Comparison of ENCODE assay signal across 2 cellular contexts in the genomic region with DNA sequence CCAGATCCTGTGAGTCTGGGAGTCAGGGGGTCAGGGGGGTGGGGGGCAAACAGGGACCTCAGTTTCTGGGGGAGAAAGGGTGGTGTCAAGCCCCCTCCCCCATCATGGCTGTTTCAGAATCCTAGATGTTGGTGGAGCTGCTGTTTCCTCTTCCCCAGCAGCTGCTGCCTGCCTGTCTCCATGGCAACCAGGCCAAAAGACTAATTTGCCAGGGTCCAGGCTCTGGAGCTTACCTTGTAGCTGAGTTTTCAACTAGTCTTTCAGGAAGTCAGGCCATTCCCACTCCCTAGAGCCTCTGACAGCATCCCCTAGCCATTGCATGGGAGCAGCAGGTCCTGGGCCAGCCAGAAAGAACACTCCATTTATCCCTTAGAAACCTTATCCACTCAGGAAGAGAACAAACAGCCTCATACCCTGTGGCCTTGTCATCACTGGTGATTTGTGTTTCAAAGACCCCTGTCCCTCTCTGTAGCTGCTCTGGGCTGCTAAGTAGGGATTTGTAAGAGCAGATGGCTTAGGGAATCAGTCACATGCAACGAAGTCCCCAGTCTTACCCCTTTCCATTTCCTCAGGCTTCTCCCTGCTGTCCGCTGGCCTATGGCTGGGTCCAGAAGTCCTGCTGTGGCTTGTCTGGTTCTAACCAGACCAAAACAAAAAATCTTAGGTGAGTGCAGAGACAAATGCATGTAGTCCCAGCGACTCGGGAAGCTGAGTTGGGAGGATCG.
TF ChIP-seq lines count a peak whose summit lies in the region.

No MANE protein-coding gene starts in this region.

TF ChIP-seq in GM23338, 12 proteins besides CTCF, POLR2A, EP300 and RAD21 (continues in another document):
- TF ChIP-seq, protein P1, sequence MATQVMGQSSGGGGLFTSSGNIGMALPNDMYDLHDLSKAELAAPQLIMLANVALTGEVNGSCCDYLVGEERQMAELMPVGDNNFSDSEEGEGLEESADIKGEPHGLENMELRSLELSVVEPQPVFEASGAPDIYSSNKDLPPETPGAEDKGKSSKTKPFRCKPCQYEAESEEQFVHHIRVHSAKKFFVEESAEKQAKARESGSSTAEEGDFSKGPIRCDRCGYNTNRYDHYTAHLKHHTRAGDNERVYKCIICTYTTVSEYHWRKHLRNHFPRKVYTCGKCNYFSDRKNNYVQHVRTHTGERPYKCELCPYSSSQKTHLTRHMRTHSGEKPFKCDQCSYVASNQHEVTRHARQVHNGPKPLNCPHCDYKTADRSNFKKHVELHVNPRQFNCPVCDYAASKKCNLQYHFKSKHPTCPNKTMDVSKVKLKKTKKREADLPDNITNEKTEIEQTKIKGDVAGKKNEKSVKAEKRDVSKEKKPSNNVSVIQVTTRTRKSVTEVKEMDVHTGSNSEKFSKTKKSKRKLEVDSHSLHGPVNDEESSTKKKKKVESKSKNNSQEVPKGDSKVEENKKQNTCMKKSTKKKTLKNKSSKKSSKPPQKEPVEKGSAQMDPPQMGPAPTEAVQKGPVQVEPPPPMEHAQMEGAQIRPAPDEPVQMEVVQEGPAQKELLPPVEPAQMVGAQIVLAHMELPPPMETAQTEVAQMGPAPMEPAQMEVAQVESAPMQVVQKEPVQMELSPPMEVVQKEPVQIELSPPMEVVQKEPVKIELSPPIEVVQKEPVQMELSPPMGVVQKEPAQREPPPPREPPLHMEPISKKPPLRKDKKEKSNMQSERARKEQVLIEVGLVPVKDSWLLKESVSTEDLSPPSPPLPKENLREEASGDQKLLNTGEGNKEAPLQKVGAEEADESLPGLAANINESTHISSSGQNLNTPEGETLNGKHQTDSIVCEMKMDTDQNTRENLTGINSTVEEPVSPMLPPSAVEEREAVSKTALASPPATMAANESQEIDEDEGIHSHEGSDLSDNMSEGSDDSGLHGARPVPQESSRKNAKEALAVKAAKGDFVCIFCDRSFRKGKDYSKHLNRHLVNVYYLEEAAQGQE (IDR thresholded peaks at IDR 0.05; ENCODE audit: unreplicated experiment): no peak
- no peak for TF ChIP-seq STAT1 (IDR thresholded peaks at IDR 0.05; ENCODE audit: unreplicated experiment)
- TF ChIP-seq, protein P2, sequence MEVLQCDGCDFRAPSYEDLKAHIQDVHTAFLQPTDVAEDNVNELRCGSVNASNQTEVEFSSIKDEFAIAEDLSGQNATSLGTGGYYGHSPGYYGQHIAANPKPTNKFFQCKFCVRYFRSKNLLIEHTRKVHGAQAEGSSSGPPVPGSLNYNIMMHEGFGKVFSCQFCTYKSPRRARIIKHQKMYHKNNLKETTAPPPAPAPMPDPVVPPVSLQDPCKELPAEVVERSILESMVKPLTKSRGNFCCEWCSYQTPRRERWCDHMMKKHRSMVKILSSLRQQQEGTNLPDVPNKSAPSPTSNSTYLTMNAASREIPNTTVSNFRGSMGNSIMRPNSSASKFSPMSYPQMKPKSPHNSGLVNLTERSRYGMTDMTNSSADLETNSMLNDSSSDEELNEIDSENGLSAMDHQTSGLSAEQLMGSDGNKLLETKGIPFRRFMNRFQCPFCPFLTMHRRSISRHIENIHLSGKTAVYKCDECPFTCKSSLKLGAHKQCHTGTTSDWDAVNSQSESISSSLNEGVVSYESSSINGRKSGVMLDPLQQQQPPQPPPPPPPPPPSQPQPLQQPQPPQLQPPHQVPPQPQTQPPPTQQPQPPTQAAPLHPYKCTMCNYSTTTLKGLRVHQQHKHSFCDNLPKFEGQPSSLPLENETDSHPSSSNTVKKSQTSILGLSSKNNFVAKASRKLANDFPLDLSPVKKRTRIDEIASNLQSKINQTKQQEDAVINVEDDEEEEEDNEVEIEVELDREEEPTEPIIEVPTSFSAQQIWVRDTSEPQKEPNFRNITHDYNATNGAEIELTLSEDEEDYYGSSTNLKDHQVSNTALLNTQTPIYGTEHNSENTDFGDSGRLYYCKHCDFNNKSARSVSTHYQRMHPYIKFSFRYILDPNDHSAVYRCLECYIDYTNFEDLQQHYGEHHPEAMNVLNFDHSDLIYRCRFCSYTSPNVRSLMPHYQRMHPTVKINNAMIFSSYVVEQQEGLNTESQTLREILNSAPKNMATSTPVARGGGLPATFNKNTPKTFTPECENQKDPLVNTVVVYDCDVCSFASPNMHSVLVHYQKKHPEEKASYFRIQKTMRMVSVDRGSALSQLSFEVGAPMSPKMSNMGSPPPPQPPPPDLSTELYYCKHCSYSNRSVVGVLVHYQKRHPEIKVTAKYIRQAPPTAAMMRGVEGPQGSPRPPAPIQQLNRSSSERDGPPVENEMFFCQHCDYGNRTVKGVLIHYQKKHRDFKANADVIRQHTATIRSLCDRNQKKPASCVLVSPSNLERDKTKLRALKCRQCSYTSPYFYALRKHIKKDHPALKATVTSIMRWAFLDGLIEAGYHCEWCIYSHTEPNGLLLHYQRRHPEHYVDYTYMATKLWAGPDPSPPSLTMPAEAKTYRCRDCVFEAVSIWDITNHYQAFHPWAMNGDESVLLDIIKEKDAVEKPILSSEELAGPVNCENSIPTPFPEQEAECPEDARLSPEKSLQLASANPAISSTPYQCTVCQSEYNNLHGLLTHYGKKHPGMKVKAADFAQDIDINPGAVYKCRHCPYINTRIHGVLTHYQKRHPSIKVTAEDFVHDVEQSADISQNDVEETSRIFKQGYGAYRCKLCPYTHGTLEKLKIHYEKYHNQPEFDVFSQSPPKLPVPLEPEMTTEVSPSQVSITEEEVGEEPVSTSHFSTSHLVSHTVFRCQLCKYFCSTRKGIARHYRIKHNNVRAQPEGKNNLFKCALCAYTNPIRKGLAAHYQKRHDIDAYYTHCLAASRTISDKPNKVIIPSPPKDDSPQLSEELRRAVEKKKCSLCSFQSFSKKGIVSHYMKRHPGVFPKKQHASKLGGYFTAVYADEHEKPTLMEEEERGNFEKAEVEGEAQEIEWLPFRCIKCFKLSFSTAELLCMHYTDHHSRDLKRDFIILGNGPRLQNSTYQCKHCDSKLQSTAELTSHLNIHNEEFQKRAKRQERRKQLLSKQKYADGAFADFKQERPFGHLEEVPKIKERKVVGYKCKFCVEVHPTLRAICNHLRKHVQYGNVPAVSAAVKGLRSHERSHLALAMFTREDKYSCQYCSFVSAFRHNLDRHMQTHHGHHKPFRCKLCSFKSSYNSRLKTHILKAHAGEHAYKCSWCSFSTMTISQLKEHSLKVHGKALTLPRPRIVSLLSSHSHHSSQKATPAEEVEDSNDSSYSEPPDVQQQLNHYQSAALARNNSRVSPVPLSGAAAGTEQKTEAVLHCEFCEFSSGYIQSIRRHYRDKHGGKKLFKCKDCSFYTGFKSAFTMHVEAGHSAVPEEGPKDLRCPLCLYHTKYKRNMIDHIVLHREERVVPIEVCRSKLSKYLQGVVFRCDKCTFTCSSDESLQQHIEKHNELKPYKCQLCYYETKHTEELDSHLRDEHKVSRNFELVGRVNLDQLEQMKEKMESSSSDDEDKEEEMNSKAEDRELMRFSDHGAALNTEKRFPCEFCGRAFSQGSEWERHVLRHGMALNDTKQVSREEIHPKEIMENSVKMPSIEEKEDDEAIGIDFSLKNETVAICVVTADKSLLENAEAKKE (CRISPR knock-in tag; IDR thresholded peaks at IDR 0.05): no peak
- TF ChIP-seq CREB1 (CRISPR knock-in tag; IDR thresholded peaks at IDR 0.05; ENCODE audit: low read depth): no peak
- TF ChIP-seq NANOG (IDR thresholded peaks at IDR 0.05; ENCODE audit: borderline replicate concordance): no peak
- no peak for TF ChIP-seq JUNB (IDR thresholded peaks at IDR 0.05; ENCODE audit: unreplicated experiment)
- no peak for TF ChIP-seq ZNF114 (CRISPR knock-in tag; IDR thresholded peaks at IDR 0.05)
- no peak for TF ChIP-seq EZH2 (IDR thresholded peaks at IDR 0.05; ENCODE audit: low read depth, unreplicated experiment)

TF ChIP-seq in WTC11, 78 proteins besides CTCF, POLR2A, EP300 and RAD21 (continues in another document):
- TF ChIP-seq, protein P3, sequence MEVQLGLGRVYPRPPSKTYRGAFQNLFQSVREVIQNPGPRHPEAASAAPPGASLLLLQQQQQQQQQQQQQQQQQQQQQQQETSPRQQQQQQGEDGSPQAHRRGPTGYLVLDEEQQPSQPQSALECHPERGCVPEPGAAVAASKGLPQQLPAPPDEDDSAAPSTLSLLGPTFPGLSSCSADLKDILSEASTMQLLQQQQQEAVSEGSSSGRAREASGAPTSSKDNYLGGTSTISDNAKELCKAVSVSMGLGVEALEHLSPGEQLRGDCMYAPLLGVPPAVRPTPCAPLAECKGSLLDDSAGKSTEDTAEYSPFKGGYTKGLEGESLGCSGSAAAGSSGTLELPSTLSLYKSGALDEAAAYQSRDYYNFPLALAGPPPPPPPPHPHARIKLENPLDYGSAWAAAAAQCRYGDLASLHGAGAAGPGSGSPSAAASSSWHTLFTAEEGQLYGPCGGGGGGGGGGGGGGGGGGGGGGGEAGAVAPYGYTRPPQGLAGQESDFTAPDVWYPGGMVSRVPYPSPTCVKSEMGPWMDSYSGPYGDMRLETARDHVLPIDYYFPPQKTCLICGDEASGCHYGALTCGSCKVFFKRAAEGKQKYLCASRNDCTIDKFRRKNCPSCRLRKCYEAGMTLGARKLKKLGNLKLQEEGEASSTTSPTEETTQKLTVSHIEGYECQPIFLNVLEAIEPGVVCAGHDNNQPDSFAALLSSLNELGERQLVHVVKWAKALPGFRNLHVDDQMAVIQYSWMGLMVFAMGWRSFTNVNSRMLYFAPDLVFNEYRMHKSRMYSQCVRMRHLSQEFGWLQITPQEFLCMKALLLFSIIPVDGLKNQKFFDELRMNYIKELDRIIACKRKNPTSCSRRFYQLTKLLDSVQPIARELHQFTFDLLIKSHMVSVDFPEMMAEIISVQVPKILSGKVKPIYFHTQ (CRISPR knock-in tag; IDR thresholded peaks at IDR 0.05): no peak
- TF ChIP-seq SMAD3 (CRISPR knock-in tag; IDR thresholded peaks at IDR 0.05; ENCODE audit: borderline replicate concordance) (no peak), ZNF396 (CRISPR knock-in tag; IDR thresholded peaks at IDR 0.05; ENCODE audit: borderline replicate concordance) (no peak), SMAD4 (CRISPR knock-in tag; IDR thresholded peaks at IDR 0.05) (no peak), NFATC4 (CRISPR knock-in tag; IDR thresholded peaks at IDR 0.05) (no peak), NR2C2 (CRISPR knock-in tag; IDR thresholded peaks at IDR 0.05) (no peak), NFYB (CRISPR knock-in tag; conservative IDR thresholded peaks at IDR 0.05; ENCODE audit: low read depth) (no peak), ZNF671 (CRISPR knock-in tag; IDR thresholded peaks at IDR 0.05) (no peak), CBFB (CRISPR knock-in tag; IDR thresholded peaks at IDR 0.05; ENCODE audit: low read depth) (no peak), ZNF232 (CRISPR knock-in tag; IDR thresholded peaks at IDR 0.05) (no peak), ZNF219 (CRISPR knock-in tag; IDR thresholded peaks at IDR 0.05; ENCODE audit: borderline replicate concordance) (no peak)
- TF ChIP-seq, protein P4, sequence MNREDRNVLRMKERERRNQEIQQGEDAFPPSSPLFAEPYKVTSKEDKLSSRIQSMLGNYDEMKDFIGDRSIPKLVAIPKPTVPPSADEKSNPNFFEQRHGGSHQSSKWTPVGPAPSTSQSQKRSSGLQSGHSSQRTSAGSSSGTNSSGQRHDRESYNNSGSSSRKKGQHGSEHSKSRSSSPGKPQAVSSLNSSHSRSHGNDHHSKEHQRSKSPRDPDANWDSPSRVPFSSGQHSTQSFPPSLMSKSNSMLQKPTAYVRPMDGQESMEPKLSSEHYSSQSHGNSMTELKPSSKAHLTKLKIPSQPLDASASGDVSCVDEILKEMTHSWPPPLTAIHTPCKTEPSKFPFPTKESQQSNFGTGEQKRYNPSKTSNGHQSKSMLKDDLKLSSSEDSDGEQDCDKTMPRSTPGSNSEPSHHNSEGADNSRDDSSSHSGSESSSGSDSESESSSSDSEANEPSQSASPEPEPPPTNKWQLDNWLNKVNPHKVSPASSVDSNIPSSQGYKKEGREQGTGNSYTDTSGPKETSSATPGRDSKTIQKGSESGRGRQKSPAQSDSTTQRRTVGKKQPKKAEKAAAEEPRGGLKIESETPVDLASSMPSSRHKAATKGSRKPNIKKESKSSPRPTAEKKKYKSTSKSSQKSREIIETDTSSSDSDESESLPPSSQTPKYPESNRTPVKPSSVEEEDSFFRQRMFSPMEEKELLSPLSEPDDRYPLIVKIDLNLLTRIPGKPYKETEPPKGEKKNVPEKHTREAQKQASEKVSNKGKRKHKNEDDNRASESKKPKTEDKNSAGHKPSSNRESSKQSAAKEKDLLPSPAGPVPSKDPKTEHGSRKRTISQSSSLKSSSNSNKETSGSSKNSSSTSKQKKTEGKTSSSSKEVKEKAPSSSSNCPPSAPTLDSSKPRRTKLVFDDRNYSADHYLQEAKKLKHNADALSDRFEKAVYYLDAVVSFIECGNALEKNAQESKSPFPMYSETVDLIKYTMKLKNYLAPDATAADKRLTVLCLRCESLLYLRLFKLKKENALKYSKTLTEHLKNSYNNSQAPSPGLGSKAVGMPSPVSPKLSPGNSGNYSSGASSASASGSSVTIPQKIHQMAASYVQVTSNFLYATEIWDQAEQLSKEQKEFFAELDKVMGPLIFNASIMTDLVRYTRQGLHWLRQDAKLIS (CRISPR knock-in tag; IDR thresholded peaks at IDR 0.05; ENCODE audit: borderline replicate concordance): no peak
- TF ChIP-seq, protein P5, sequence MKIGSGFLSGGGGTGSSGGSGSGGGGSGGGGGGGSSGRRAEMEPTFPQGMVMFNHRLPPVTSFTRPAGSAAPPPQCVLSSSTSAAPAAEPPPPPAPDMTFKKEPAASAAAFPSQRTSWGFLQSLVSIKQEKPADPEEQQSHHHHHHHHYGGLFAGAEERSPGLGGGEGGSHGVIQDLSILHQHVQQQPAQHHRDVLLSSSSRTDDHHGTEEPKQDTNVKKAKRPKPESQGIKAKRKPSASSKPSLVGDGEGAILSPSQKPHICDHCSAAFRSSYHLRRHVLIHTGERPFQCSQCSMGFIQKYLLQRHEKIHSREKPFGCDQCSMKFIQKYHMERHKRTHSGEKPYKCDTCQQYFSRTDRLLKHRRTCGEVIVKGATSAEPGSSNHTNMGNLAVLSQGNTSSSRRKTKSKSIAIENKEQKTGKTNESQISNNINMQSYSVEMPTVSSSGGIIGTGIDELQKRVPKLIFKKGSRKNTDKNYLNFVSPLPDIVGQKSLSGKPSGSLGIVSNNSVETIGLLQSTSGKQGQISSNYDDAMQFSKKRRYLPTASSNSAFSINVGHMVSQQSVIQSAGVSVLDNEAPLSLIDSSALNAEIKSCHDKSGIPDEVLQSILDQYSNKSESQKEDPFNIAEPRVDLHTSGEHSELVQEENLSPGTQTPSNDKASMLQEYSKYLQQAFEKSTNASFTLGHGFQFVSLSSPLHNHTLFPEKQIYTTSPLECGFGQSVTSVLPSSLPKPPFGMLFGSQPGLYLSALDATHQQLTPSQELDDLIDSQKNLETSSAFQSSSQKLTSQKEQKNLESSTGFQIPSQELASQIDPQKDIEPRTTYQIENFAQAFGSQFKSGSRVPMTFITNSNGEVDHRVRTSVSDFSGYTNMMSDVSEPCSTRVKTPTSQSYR (CRISPR knock-in tag; IDR thresholded peaks at IDR 0.05): no peak
- TF ChIP-seq, protein P6, sequence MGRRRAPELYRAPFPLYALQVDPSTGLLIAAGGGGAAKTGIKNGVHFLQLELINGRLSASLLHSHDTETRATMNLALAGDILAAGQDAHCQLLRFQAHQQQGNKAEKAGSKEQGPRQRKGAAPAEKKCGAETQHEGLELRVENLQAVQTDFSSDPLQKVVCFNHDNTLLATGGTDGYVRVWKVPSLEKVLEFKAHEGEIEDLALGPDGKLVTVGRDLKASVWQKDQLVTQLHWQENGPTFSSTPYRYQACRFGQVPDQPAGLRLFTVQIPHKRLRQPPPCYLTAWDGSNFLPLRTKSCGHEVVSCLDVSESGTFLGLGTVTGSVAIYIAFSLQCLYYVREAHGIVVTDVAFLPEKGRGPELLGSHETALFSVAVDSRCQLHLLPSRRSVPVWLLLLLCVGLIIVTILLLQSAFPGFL (CRISPR knock-in tag; IDR thresholded peaks at IDR 0.05; ENCODE audit: borderline replicate concordance): no peak
